ENCODE assay signal across 8 cellular contexts in the genomic region with DNA sequence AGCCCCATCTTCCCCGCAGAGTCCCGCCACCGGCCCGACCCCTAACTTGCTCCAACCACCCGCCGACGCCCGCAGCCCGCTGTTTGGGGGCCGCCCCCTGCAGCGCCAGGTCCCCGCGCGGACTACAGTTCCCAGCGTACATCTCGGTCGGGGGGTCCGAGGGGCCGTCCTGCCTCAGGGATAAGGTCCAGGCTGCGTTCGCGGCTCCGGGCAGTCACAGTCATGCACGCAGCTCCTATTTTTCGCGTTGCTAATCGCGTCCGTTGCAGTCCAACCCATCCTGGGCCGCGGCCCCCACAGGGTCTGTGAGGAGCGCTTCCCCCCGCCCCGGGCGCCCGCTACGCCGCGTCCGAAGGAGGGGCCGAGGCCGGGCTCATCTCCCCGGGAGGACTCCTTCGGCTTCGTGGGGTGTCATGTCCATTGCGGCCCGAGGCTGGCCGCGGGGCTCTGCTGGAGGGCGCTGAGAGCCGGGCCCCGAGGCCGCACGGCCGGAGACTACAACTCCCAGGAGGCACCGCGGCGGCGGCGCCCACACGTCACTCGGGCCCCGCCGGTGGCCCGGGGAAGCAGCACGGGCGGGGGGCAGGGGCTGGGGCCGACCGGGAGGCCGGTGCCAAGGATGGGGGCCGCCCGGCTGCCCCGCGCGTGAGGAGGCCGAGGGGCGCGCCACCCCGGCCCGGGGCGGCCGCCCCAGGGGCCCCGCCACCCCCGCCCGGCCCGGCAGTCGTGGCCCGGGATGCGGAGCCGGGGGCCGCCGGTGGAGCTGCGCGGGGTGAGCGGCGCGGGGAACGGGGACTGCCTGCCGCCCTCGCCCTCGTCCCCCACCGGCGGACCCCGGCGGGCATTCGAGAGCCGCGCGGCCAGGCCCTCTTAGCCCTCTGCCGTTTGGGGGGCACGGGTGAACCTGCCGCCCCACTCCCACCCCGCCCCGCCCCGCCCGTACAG. TPM values are rescaled to one million over a fixed set of nuclear protein-coding genes. Genes with fewer than 3 reads are reported as not detected.
DNase-seq lines count a peak whose midpoint lies in the region; ATAC-seq and TF ChIP-seq lines count a peak whose summit lies in the region.

A gene (plus strand): TSS at position 536 of the 945 bp plus-strand sequence. CDS start 606 bp downstream, outside the sequence.

- H4K20me1 ChIP-seq in OCI-LY3 (ENCODE audit: insufficient read depth, low read length): no peaks in the 10 kb centered on the region

- peak within 1 kb of the TSS; percentile 83 for H3K4me2 ChIP-seq in OCI-LY3 (ENCODE audit: low read length)

- peak; percentile 66 for ATAC-seq in GM19372 (IDR thresholded peaks at IDR 0.05; ENCODE audit: low read depth, unreplicated experiment)
- ATAC-seq in HG03521 (IDR thresholded peaks at IDR 0.05; ENCODE audit: unreplicated experiment): peak; percentile 72

- no peak for TF ChIP-seq CTCF in C4-2B (conservative IDR thresholded peaks at IDR 0.05)
- no peak for TF ChIP-seq CTCF in OCI-LY3 (IDR thresholded peaks at IDR 0.05; ENCODE audit: low read depth, low read length)
- no peak for TF ChIP-seq CTCF in epithelial cell of proximal tubule (conservative IDR thresholded peaks at IDR 0.05; ENCODE audit: low read depth, low read length)

- peak within 1 kb of the TSS; percentile 93 for H3K9ac ChIP-seq in OCI-LY3 (ENCODE audit: low read length)
- H3K9ac ChIP-seq in mucosa of rectum (ENCODE audit: low read depth in 1 of 2, low read length in 2 of 2): peak within 1 kb of the TSS; percentile 70 to 79

- DNase-seq in activated T-cell treated with anti-CD3 and anti-CD28 coated beads for 24 hours (ENCODE audit: low read depth) (peak; percentile 71), epithelial cell of proximal tubule (ENCODE audit: low read depth) (no peak)
- peak; percentile 87 for DNase-seq in stimulated activated CD8-positive, alpha-beta memory T cell treated with anti-CD3 and anti-CD28 coated beads, Interleukin-4, amount 100 ng/mL, for 48 hours

- H2AFZ ChIP-seq in OCI-LY3 (ENCODE audit: low read depth, low read length): peak within 1 kb of the TSS; percentile 100

- H3K27me3 ChIP-seq in OCI-LY3 (ENCODE audit: low read depth, low read length) (no peaks in the 10 kb centered on the region), mucosa of rectum (ENCODE audit: control insufficient read depth in 2 of 2, insufficient read depth in 2 of 2, low read length in 2 of 2) (no peaks in the 10 kb centered on the region)

- peaks cover 9% of the 10 kb centered on the region; the same call in 1 of the 2 replicates for H3K79me2 ChIP-seq in OCI-LY3 (ENCODE audit: low read length)

- H3K4me1 ChIP-seq in OCI-LY3 (ENCODE audit: low read length) (peaks cover 15% of the 10 kb centered on the region), mucosa of rectum (ENCODE audit: control insufficient read depth in 2 of 2, insufficient read depth in 2 of 2, low read length in 2 of 2) (peaks cover 3 to 6% of the 10 kb centered on the region in 2 donors)

- H3K9me3 ChIP-seq in OCI-LY3 (ENCODE audit: insufficient read depth, low read length) (no peaks in the 10 kb centered on the region), mucosa of rectum (ENCODE audit: control insufficient read depth in 2 of 2, low read length in 2 of 2) (no peaks in the 10 kb centered on the region)

- H3K4me3 ChIP-seq in OCI-LY3 (ENCODE audit: low read length) (peak within 1 kb of the TSS; percentile 88), epithelial cell of proximal tubule (ENCODE audit: low read depth, low read length) (peak within 1 kb of the TSS; percentile 93), mucosa of rectum (ENCODE audit: low read length in 2 of 2) (peak within 1 kb of the TSS; percentile 67 to 84)

- H3K27ac ChIP-seq in C4-2B (peak within 1 kb of the TSS; percentile 68), OCI-LY3 (ENCODE audit: low read length) (peak within 1 kb of the TSS; percentile 83), mucosa of rectum (ENCODE audit: low read depth in 2 of 2, low read length in 2 of 2) (peak within 1 kb of the TSS; percentile 78 to 89)

- H3K36me3 ChIP-seq in OCI-LY3 (replicated peaks; ENCODE audit: low read depth, low read length) (peaks cover 10% of the 10 kb centered on the region), mucosa of rectum (ENCODE audit: control insufficient read depth in 2 of 2, insufficient read depth in 2 of 2, low read length in 2 of 2) (no peaks in the 10 kb centered on the region)

RNA-seq across cellular contexts. Expression of the gene that starts here (rescaled TPM):
- total RNA-seq in epithelial cell of proximal tubule: 9.9 and 10.4 TPM in 2 replicates
